Comparison of ENCODE assay signal across 15 cellular contexts in the genomic region with DNA sequence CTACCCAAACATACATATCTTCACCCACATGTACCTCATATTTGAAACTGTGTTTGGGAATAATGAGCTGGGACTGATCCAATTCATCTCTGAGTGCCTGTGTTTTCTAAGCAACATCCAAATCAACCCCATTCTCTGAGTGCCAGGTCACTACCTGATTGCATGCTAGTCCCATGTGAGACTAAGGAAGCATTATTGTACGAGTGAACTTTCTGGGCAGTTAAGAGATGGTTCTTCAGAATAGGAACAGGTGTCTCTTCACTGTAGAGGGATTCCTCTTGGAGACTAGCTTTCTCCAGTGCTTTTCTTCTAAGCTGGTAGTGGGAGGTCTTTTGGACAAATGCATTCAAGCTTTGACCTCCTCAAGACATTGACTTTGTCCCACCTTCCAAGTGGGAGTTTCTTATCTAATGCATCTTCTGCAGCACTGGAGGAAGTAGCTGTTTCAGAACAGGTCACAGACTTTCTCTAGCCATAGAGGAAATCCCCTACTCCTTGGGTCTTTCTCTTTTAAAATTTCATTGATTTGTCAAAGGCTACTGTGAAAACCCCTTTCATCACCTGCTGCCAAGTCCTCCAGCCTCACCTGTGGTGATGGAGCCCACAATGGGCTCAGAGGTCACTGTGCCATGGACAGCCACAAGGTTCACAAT.
A peak's percentile ranks its signal among the peaks of the same experiment; 100 is the strongest.
DNase-seq lines count a peak whose midpoint lies in the region; ATAC-seq, FAIRE-seq and TF ChIP-seq lines count a peak whose summit lies in the region.
"Had no signal": no experiment of that assay in that cellular context is flagged by ENCODE, and none has a peak within 500 bp of the region (broad histone marks: within the 10 kb centered on the region; RNA-seq: fewer than 3 reads in every experiment).

No MANE protein-coding gene starts in this region.

- no TSS peak for BruUV-seq in GM12878 (replicated peaks; lab: Mats Ljungman, UMichigan)

- peak; percentile 41 for DNase-seq in GM12878 (ENCODE audit: low read depth, low spot score)
- DNase-seq in activated CD4-positive, alpha-beta T cell treated with anti-CD3 and anti-CD28 coated beads, Interleukin-2, amount 50 U/mL, for 4 hours = no peak
- no peak for DNase-seq in NCI-H1436 treated with DMSO at 0.1 percent for 48 hours (lab: John Stamatoyannopoulos, UW)
- no peak for DNase-seq in activated naive CD4-positive, alpha-beta T cell treated with Interleukin-2 at 50 U/mL for 16 hours
- no peak for DNase-seq in caudate nucleus (lab: John Stamatoyannopoulos, UW)
- DNase-seq: activated naive CD8-positive, alpha-beta T cell treated with anti-CD3 and anti-CD28 coated beads, Interleukin-2, amount 50 U/mL, for 24 hours; GDM1; NCI-H2107; PC-3; upper lobe of right lung had no signal

- POLR2A ChIA-PET in GM12878 (lab: Charles Lee) = interaction anchor here (0.7 to 1.0 kb wide), 2 partner anchors 64 to 175 kb away, joined by 3 read pairs; no protein-coding TSS in a partner anchor

- TF ChIP-seq CTCF in GM12878 (IDR thresholded peaks at IDR 0.05 in 2 of 3, conservative IDR thresholded peaks at IDR 0.05 in 1 of 3; ENCODE audit: control insufficient read depth in 2 of 3, extremely low read depth in 1 of 3, insufficient read depth in 1 of 3, low read depth in 3 of 3, low read length in 3 of 3) = no peak

- ATAC-seq in GM18867 (IDR thresholded peaks at IDR 0.05; ENCODE audit: unreplicated experiment) (peak; percentile 75), GM21515 (IDR thresholded peaks at IDR 0.05; ENCODE audit: unreplicated experiment) (peak; percentile 80), HG03064 (IDR thresholded peaks at IDR 0.05; ENCODE audit: low read depth, unreplicated experiment) (peak; percentile 62), GM12878 (peak; percentile 93)
- ATAC-seq: activated naive CD8-positive, alpha-beta T cell treated with anti-CD3 and anti-CD28 coated beads, Interleukin-2, amount 50 U/mL, for 24 hours; PC-3; upper lobe of right lung had no signal

- CTCF ChIA-PET in GM12878 (lab: Yijun Ruan, JAX) = interaction anchor here (0.7 to 1.6 kb wide), 4 partner anchors 9 to 218 kb away, joined by 3 to 8 read pairs (median 4); no protein-coding TSS in a partner anchor

- RAD21 ChIA-PET in GM12878 (lab: Charles Lee; ENCODE audit: unreplicated experiment) = interaction anchor here (0.8 to 1.1 kb wide), 3 partner anchors 9 to 209 kb away, joined by 3 to 5 read pairs (median 3); no protein-coding TSS in a partner anchor

- H3K79me2 ChIP-seq in GM12878 (ENCODE audit: control insufficient read depth, insufficient read depth, low read length) = no peaks in the 10 kb centered on the region

- TF ChIP-seq POLR2A in GM12878 (IDR thresholded peaks at IDR 0.05; ENCODE audit: low read depth, low read length) = no peak

- H3K27me3 ChIP-seq in GM12878 (replicated peaks in 1 of 2; ENCODE audit: control insufficient read depth in 2 of 2, insufficient read depth in 2 of 2, low read length in 1 of 2) = no peaks in the 10 kb centered on the region; a peak in 2 of 4 replicates
- H3K27me3 ChIP-seq: upper lobe of right lung had no signal

- H3K4me3 ChIP-seq in GM12878 = no peak overlapping the region
- H3K4me3 ChIP-seq: upper lobe of right lung had no signal

- H3K4me1 ChIP-seq in GM12878 (ENCODE audit: control insufficient read depth, insufficient read depth, low read length) = peaks cover 9% of the 10 kb centered on the region
- H3K4me1 ChIP-seq: upper lobe of right lung had no signal

- no peaks in the 10 kb centered on the region for H4K20me1 ChIP-seq in GM12878 (ENCODE audit: control insufficient read depth, insufficient read depth)

- FAIRE-seq in GM12878 (lab: Jason Lieb, UNC) = peak; percentile 81
- FAIRE-seq: colon had no signal

- TF ChIP-seq EP300 in GM12878 (IDR thresholded peaks at IDR 0.05; ENCODE audit: borderline replicate concordance in 1 of 2, control insufficient read depth in 1 of 2, low read depth in 2 of 2, low read length in 2 of 2) = no peak

- H3K9me3 ChIP-seq in GM12878 (replicated peaks; ENCODE audit: control insufficient read depth, insufficient read depth, low read length) = no peaks in the 10 kb centered on the region
- H3K9me3 ChIP-seq: upper lobe of right lung had no signal

- WGBS in GM12878 (ENCODE audit: insufficient coverage, insufficient replicate concordance, low lambda C conversion rate, missing lambda C conversion rate) = 0% methylated on average over 1 of the region's 1 CpG

- no peak overlapping the region for H3K9ac ChIP-seq in GM12878 (ENCODE audit: control insufficient read depth, insufficient read depth, low read length)

- H3K36me3 ChIP-seq in GM12878 (ENCODE audit: control insufficient read depth in 2 of 2, insufficient read depth in 2 of 2, low read length in 1 of 2) = no peaks in the 10 kb centered on the region
- H3K36me3 ChIP-seq: upper lobe of right lung had no signal

- in situ Hi-C loops in GM12878 (cut with MboI) = no loop called here

- H3K27ac ChIP-seq in GM12878 (ENCODE audit: control insufficient read depth, insufficient read depth) (0 out of 2 replicates have a peak overlapping the region, but pooled peaks have one; percentile 11), caudate nucleus (ENCODE audit: low read depth, low read length) (no peak overlapping the region)
- H3K27ac ChIP-seq: C4-2B, upper lobe of right lung had no signal

- H3K4me2 ChIP-seq in GM12878 (ENCODE audit: control insufficient read depth, insufficient read depth) = peak overlapping the region; percentile 52

- H2AFZ ChIP-seq in GM12878 (ENCODE audit: control insufficient read depth, low read depth, low read length) = no peak overlapping the region

- SMC1A ChIA-PET in GM12878 (lab: Charles Lee; ENCODE audit: uncharacterized antibody, unreplicated experiment) = interaction anchor here (0.9 to 1.6 kb wide), 5 partner anchors 9 to 213 kb away, joined by 3 to 5 read pairs (median 4); no protein-coding TSS in a partner anchor

- intact Hi-C loops in GM12878 (cut with micrococcal nuclease; ENCODE audit: unreplicated experiment) = no loop called here

- no peak for TF ChIP-seq RAD21 in GM12878 (IDR thresholded peaks at IDR 0.05; ENCODE audit: insufficient read depth, low read depth, low read length)

TF ChIP-seq in GM12878, 131 proteins besides CTCF, POLR2A, EP300 and RAD21 (continues in another document):
- TF ChIP-seq NBN (IDR thresholded peaks at IDR 0.05) (no peak), MEF2A (IDR thresholded peaks at IDR 0.05; ENCODE audit: insufficient read depth, low read depth, low read length) (no peak), ZNF217 (IDR thresholded peaks at IDR 0.05) (no peak), CHD2 (IDR thresholded peaks at IDR 0.05; ENCODE audit: borderline replicate concordance, low read depth, low read length) (no peak), LARP7 (IDR thresholded peaks at IDR 0.05) (no peak), DPF2 (IDR thresholded peaks at IDR 0.05) (no peak), BCL11A (IDR thresholded peaks at IDR 0.05; ENCODE audit: low read depth, low read length) (no peak), HDAC2 (IDR thresholded peaks at IDR 0.05) (no peak), SPI1 (IDR thresholded peaks at IDR 0.05; ENCODE audit: borderline replicate concordance, insufficient read depth, low read depth, low read length) (peak; percentile 38; the same call in 1 of the 2 replicates), RFX5 (IDR thresholded peaks at IDR 0.05; ENCODE audit: low read depth, low read length) (no peak), ETV6 (conservative IDR thresholded peaks at IDR 0.05 in 1 of 2, IDR thresholded peaks at IDR 0.05 in 1 of 2; ENCODE audit: borderline replicate concordance in 1 of 2, low read depth in 1 of 2) (no peak), NR2F1 (conservative IDR thresholded peaks at IDR 0.05) (peak; percentile 66), CBX5 (IDR thresholded peaks at IDR 0.05; ENCODE audit: low read depth) (no peak), POLR2AphosphoS5 (IDR thresholded peaks at IDR 0.05; ENCODE audit: low read length) (no peak), KDM1A (IDR thresholded peaks at IDR 0.05; ENCODE audit: borderline replicate concordance) (no peak), CHD1 (IDR thresholded peaks at IDR 0.05; ENCODE audit: low read depth, low read length) (no peak)
- TF ChIP-seq, protein P1, sequence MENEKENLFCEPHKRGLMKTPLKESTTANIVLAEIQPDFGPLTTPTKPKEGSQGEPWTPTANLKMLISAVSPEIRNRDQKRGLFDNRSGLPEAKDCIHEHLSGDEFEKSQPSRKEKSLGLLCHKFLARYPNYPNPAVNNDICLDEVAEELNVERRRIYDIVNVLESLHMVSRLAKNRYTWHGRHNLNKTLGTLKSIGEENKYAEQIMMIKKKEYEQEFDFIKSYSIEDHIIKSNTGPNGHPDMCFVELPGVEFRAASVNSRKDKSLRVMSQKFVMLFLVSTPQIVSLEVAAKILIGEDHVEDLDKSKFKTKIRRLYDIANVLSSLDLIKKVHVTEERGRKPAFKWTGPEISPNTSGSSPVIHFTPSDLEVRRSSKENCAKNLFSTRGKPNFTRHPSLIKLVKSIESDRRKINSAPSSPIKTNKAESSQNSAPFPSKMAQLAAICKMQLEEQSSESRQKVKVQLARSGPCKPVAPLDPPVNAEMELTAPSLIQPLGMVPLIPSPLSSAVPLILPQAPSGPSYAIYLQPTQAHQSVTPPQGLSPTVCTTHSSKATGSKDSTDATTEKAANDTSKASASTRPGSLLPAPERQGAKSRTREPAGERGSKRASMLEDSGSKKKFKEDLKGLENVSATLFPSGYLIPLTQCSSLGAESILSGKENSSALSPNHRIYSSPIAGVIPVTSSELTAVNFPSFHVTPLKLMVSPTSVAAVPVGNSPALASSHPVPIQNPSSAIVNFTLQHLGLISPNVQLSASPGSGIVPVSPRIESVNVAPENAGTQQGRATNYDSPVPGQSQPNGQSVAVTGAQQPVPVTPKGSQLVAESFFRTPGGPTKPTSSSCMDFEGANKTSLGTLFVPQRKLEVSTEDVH (IDR thresholded peaks at IDR 0.05; ENCODE audit: low read depth, partially characterized antibody) = no peak
